ENCODE assay signal across 16 cellular contexts in the genomic region with DNA sequence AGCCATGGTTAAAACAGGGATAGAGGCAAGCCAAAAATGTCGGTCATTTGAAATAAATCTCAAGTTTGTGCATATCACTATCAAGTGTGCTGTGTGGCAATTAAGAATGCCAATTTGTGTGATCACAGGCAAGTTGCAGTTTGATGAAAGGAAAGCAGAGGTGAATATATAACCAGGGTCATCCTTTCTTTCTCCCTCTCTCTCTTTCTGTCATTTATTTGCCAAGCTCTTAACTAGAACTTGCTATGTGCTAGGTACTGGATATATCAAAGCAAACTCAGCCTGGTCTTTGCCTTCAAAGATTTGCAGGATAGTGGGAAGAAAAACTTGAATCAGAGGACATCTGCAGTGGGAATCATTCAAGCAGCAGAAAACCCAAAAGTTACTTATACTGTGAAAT. TPM values are rescaled to one million over a fixed set of nuclear protein-coding genes. Genes with fewer than 3 reads are reported as not detected.
DNase-seq lines count a peak whose midpoint lies in the region; ATAC-seq, FAIRE-seq and TF ChIP-seq lines count a peak whose summit lies in the region.
"Had no signal": no experiment of that assay in that cellular context is flagged by ENCODE, and none has a peak within 500 bp of the region (broad histone marks: within the 10 kb centered on the region; RNA-seq: fewer than 3 reads in every experiment).

No MANE protein-coding gene starts in this region.

- no peak for DNase-seq in GM12892 (ENCODE audit: insufficient read length)
- no peak for DNase-seq in T-cell
- peak; percentile 52 for DNase-seq in kidney tubule cell (ENCODE audit: low spot score)
- no peak for DNase-seq in spleen
- DNase-seq in small intestine: no peak
- DNase-seq in DMS114 treated with DMSO at 0.1 percent for 48 hours (lab: John Stamatoyannopoulos, UW; ENCODE audit: unreplicated experiment): no peak
- no peak for DNase-seq in PC-3
- DNase-seq: DMS153, GOT3, HFFc6, KG1, NCI-H1092 treated with DMSO at 0.1 percent for 48 hours, NCI-H1694 treated with DMSO at 0.1 percent for 48 hours, NCI-H69, PC-9 had no signal

- peak overlapping the region; percentile 90 to 92 for H3K27ac Mint-ChIP-seq in T-cell
- H3K27ac Mint-ChIP-seq: HFFc6 had no signal

- POLR2A ChIA-PET in T-cell (lab: Charles Lee): interaction anchor here in 1 of 2 donors (0.6 to 1.0 kb wide), 2 partner anchors 53 to 251 kb away, joined by 3 read pairs; no protein-coding TSS in a partner anchor
- POLR2A ChIA-PET in PC-3 (lab: Charles Lee; ENCODE audit: unreplicated experiment): no interaction called here

- H4K20me1 ChIP-seq in PC-3 (ENCODE audit: low read length): no peaks in the 10 kb centered on the region

- no peak overlapping the region for H3K4me3 ChIP-seq in spleen
- H3K4me3 ChIP-seq in small intestine (ENCODE audit: low read depth in 1 of 2, low read length in 2 of 2): no peak overlapping the region
- H3K4me3 ChIP-seq in PC-3 (ENCODE audit: low read length): no peak overlapping the region
- H3K4me3 ChIP-seq: PC-9 had no signal

- H3K9me3 ChIP-seq in spleen (no peaks in the 10 kb centered on the region), small intestine (ENCODE audit: control insufficient read depth, low read depth) (no peaks in the 10 kb centered on the region), PC-3 (ENCODE audit: low read length) (no peaks in the 10 kb centered on the region)

- BruUV-seq in PC-3 (replicated peaks; lab: Mats Ljungman, UMichigan): no TSS peak

- peak; percentile 27 for FAIRE-seq in GM12892 (lab: Jason Lieb, UNC)
- FAIRE-seq in small intestine (lab: Jason Lieb, UNC): no peak

- CTCF ChIA-PET in T-cell (lab: Charles Lee): no interaction called here
- CTCF ChIA-PET in PC-3 (lab: Charles Lee): no interaction called here

- no peak overlapping the region for H3K4me2 ChIP-seq in PC-3 (ENCODE audit: low read length)
- H3K4me2 ChIP-seq: PC-9 had no signal

- TF ChIP-seq CTCF in spleen (IDR thresholded peaks at IDR 0.05 in 8 of 11, conservative IDR thresholded peaks at IDR 0.05 in 3 of 11) (no peak), PC-3 (conservative IDR thresholded peaks at IDR 0.05; ENCODE audit: low read depth, low read length) (no peak)

- peak overlapping the region in 1 of 3 donors; percentile 52 for H3K4me3 Mint-ChIP-seq in T-cell
- H3K4me3 Mint-ChIP-seq: HFFc6 had no signal

- no peaks in the 10 kb centered on the region for H3K9me3 Mint-ChIP-seq in T-cell
- H3K9me3 Mint-ChIP-seq: HFFc6 had no signal

- H3F3A ChIP-seq in PC-3 (ENCODE audit: low read length, unreplicated experiment): no peaks in the 10 kb centered on the region

- 84 to 97% (median 93%) methylated on average over 1 of the region's 1 CpG for WGBS in spleen, 5 donors
- WGBS in small intestine, 3 donors: 81 to 91% (median 90%) methylated on average over 1 of the region's 1 CpG

- TF ChIP-seq POLR2A in GM12892 (IDR thresholded peaks at IDR 0.05; ENCODE audit: low read depth, low read length): no peak
- no peak for TF ChIP-seq POLR2A in spleen (IDR thresholded peaks at IDR 0.05)

- ATAC-seq in T-cell (replicated peaks in 1 of 4) (no peak), PC-3 (no peak)

- H3K9ac ChIP-seq in PC-3 (ENCODE audit: low read length): no peak overlapping the region

- intact Hi-C loops in spleen (cut with DNase I; ENCODE audit: low total_unique reads) (no loop called here), PC-3 (cut with micrococcal nuclease) (no loop called here)

- H3K27ac ChIP-seq in spleen: peak overlapping the region in 5 of 8 donors; percentile 11 to 60 (median 36)
- H3K27ac ChIP-seq in small intestine (ENCODE audit: low read depth in 1 of 2, low read length in 1 of 2): no peak overlapping the region
- no peak overlapping the region for H3K27ac ChIP-seq in PC-3 (ENCODE audit: low read length)
- H3K27ac ChIP-seq: PC-9 had no signal

- H3K79me2 ChIP-seq in PC-3 (ENCODE audit: low read length): no peaks in the 10 kb centered on the region

- H2AFZ ChIP-seq in PC-3 (ENCODE audit: low read length): no peak overlapping the region
- H2AFZ ChIP-seq: PC-9 had no signal

- H3K4me1 Mint-ChIP-seq in T-cell: peaks cover 38 to 50% (median 47%) of the 10 kb centered on the region in 3 donors

- no peaks in the 10 kb centered on the region for H3K9me2 ChIP-seq in PC-3 (replicated peaks; ENCODE audit: low read length)

- H3K27me3 ChIP-seq in spleen (replicated peaks in 1 of 7) (no peaks in the 10 kb centered on the region), small intestine (ENCODE audit: control insufficient read depth in 2 of 2, insufficient read depth in 2 of 2, low read length in 2 of 2) (no peaks in the 10 kb centered on the region), PC-3 (ENCODE audit: low read length) (no peaks in the 10 kb centered on the region)

- H3K4me1 ChIP-seq in spleen (peaks cover 15 to 67% (median 50%) of the 10 kb centered on the region in 6 donors), small intestine (ENCODE audit: control insufficient read depth in 2 of 2, insufficient read depth in 1 of 2, low read depth in 1 of 2, low read length in 1 of 2) (no peaks in the 10 kb centered on the region), PC-3 (ENCODE audit: insufficient read depth, low read length) (peaks cover 26% of the 10 kb centered on the region)

- H3K36me3 ChIP-seq in spleen (peaks cover 0 to 20% (median 0%) of the 10 kb centered on the region in 6 donors), small intestine (ENCODE audit: control insufficient read depth in 2 of 2, insufficient read depth in 2 of 2, low read length in 2 of 2) (no peaks in the 10 kb centered on the region), PC-3 (ENCODE audit: low read depth, low read length) (no peaks in the 10 kb centered on the region)

- H3K27me3 Mint-ChIP-seq in T-cell: no peaks in the 10 kb centered on the region

- peaks cover 6% of the 10 kb centered on the region for H3K36me3 Mint-ChIP-seq in T-cell

RNA-seq across cellular contexts. Expression of gene PDCD1LG2, which starts 22.0 kb away (rescaled TPM):
- polyA plus RNA-seq in GM12892 (2012; ENCODE audit: missing spikeins): 2.1 TPM
- under 1 TPM; 0.14 to 0.76 (median 0.40) TPM for total RNA-seq in T-cell
- total RNA-seq in spleen: 10 to 100 TPM; 12.0 to 29.3 (median 21.4) TPM
- 1 to 10 TPM; 2.0 to 3.0 (median 2.6) TPM for polyA plus RNA-seq in spleen
- polyA plus RNA-seq in small intestine: under 1 TPM in 1 of 3 donors, not detected in 2; 0.42 TPM
- total RNA-seq in PC-3 (2014; rRNA removed): 0.46 and 1.4 TPM in 2 replicates
- total RNA-seq: SK-MEL-5 had no signal

Comparison
In these comparisons a context has a peak if more than half of its experiments do, and no peak if none do; other contexts are left out.
1. H3K27ac ChIP-seq: peak in spleen (5 of 8); none in small intestine (0 of 2) and PC-3 (single experiment).